In genomic region chr12:133080051-133080618, GRCh38 we compare ENCODE assay signal across 1 cellular context.
A peak's percentile ranks its signal among the peaks of the same experiment; 100 is the strongest.
TF ChIP-seq lines count a peak whose summit lies in the region.

No MANE protein-coding gene starts in this region.

TF ChIP-seq in HepG2, 621 proteins besides CTCF, POLR2A, EP300 and RAD21 (continued from another document and continues in another):
- TF ChIP-seq CEBPZ (IDR thresholded peaks at IDR 0.05; ENCODE audit: low read length): no peak
- TF ChIP-seq ELK4 (CRISPR knock-in tag; IDR thresholded peaks at IDR 0.05; ENCODE audit: borderline replicate concordance): peak; percentile 87; the same call in 1 of the 2 replicates
- TF ChIP-seq RELA (CRISPR knock-in tag; IDR thresholded peaks at IDR 0.05): no peak; the same call in 1 of the 2 replicates
- no peak for TF ChIP-seq KMT2A (CRISPR knock-in tag; IDR thresholded peaks at IDR 0.05)
- no peak; the same call in 1 of the 2 replicates for TF ChIP-seq ETS1 (CRISPR knock-in tag; IDR thresholded peaks at IDR 0.05)
- TF ChIP-seq ZNF329 (CRISPR knock-in tag; IDR thresholded peaks at IDR 0.05; ENCODE audit: low read depth): no peak
- TF ChIP-seq ZNF264 (CRISPR knock-in tag; IDR thresholded peaks at IDR 0.05): peak; percentile 59; the same call in 1 of the 2 replicates
- TF ChIP-seq MAF1 (CRISPR knock-in tag; IDR thresholded peaks at IDR 0.05; ENCODE audit: borderline replicate concordance): no peak; the same call in 1 of the 2 replicates
- no peak for TF ChIP-seq E2F5 (CRISPR knock-in tag; conservative IDR thresholded peaks at IDR 0.05)
- peak; percentile 52; the same call in 1 of the 2 replicates for TF ChIP-seq NKX3-1 (CRISPR knock-in tag; IDR thresholded peaks at IDR 0.05)
- no peak for TF ChIP-seq MAZ (IDR thresholded peaks at IDR 0.05; ENCODE audit: borderline replicate concordance, low read depth, low read length)
- TF ChIP-seq MAZ (CRISPR knock-in tag; IDR thresholded peaks at IDR 0.05; ENCODE audit: low read depth): peak; percentile 72; the same call in 1 of the 2 replicates
- TF ChIP-seq MAFK (conservative IDR thresholded peaks at IDR 0.05 in 1 of 2, IDR thresholded peaks at IDR 0.05 in 1 of 2; ENCODE audit: low read length in 2 of 2): no peak
- no peak for TF ChIP-seq ZNF496 (CRISPR knock-in tag; IDR thresholded peaks at IDR 0.05; ENCODE audit: insufficient replicate concordance)
- no peak for TF ChIP-seq ZNF724P (CRISPR knock-in tag; IDR thresholded peaks at IDR 0.05; ENCODE audit: borderline replicate concordance)
- TF ChIP-seq ZNF629 (CRISPR knock-in tag; conservative IDR thresholded peaks at IDR 0.05): no peak
- TF ChIP-seq CEBPG (CRISPR knock-in tag; IDR thresholded peaks at IDR 0.05): peak; percentile 2; the same call in 1 of the 2 replicates
- TF ChIP-seq ZNF549 (CRISPR knock-in tag; IDR thresholded peaks at IDR 0.05): no peak
- peak; percentile 79 for TF ChIP-seq ETV5 (CRISPR knock-in tag; IDR thresholded peaks at IDR 0.05; ENCODE audit: borderline replicate concordance)
- peak; percentile 83; the same call in 1 of the 2 replicates for TF ChIP-seq ZFP91 (CRISPR knock-in tag; IDR thresholded peaks at IDR 0.05; ENCODE audit: borderline replicate concordance)
- no peak; the same call in 1 of the 2 replicates for TF ChIP-seq IRF9 (CRISPR knock-in tag; IDR thresholded peaks at IDR 0.05; ENCODE audit: borderline replicate concordance)
- 0 out of 2 replicates have a peak, but pooled peaks have one; percentile 14 for TF ChIP-seq TBX2 (CRISPR knock-in tag; IDR thresholded peaks at IDR 0.05; ENCODE audit: borderline replicate concordance)
- TF ChIP-seq MTA3 (CRISPR knock-in tag; IDR thresholded peaks at IDR 0.05): no peak
- peak; percentile 33; the same call in 1 of the 2 replicates for TF ChIP-seq KDM2A (CRISPR knock-in tag; IDR thresholded peaks at IDR 0.05; ENCODE audit: borderline replicate concordance, low read depth)
- TF ChIP-seq TAF15 (IDR thresholded peaks at IDR 0.05; ENCODE audit: low read depth, low read length, poor library complexity, severe bottlenecking): no peak
- TF ChIP-seq PHF5A (CRISPR knock-in tag; IDR thresholded peaks at IDR 0.05; ENCODE audit: low read depth, unreplicated experiment): no peak
- no peak for TF ChIP-seq KDM1A (CRISPR knock-in tag; IDR thresholded peaks at IDR 0.05)
- no peak for TF ChIP-seq ZBTB34 (CRISPR knock-in tag; IDR thresholded peaks at IDR 0.05)
- no peak for TF ChIP-seq ZNF768 (CRISPR knock-in tag; IDR thresholded peaks at IDR 0.05)
- TF ChIP-seq THYN1 (CRISPR knock-in tag; IDR thresholded peaks at IDR 0.05; ENCODE audit: borderline replicate concordance, low read depth): no peak
- TF ChIP-seq RBFOX2 (IDR thresholded peaks at IDR 0.05; ENCODE audit: low read depth, low read length): no peak
- TF ChIP-seq SMARCC2 (IDR thresholded peaks at IDR 0.05): no peak
- no peak for TF ChIP-seq DDIT3 (CRISPR knock-in tag; IDR thresholded peaks at IDR 0.05)
- TF ChIP-seq HNF4G (IDR thresholded peaks at IDR 0.05; ENCODE audit: borderline replicate concordance, low read depth, low read length): no peak
- no peak for TF ChIP-seq HNF4G (CRISPR knock-in tag; IDR thresholded peaks at IDR 0.05; ENCODE audit: borderline replicate concordance, low read depth)
- no peak; a peak in 1 of 4 replicates for TF ChIP-seq HMGXB4 (CRISPR knock-in tag; IDR thresholded peaks at IDR 0.05; ENCODE audit: borderline replicate concordance in 1 of 2, low read depth in 1 of 2)
- TF ChIP-seq DNMT3B (CRISPR knock-in tag; conservative IDR thresholded peaks at IDR 0.05): no peak
- no peak for TF ChIP-seq ZNF737 (CRISPR knock-in tag; IDR thresholded peaks at IDR 0.05; ENCODE audit: borderline replicate concordance)
- no peak for TF ChIP-seq ZNF101 (CRISPR knock-in tag; IDR thresholded peaks at IDR 0.05; ENCODE audit: borderline replicate concordance, low read depth)
- TF ChIP-seq ZNF891 (CRISPR knock-in tag; IDR thresholded peaks at IDR 0.05): no peak
- no peak for TF ChIP-seq HIC2 (CRISPR knock-in tag; IDR thresholded peaks at IDR 0.05; ENCODE audit: low read depth)
- peak; percentile 64; the same call in 1 of the 2 replicates for TF ChIP-seq ZNF572 (CRISPR knock-in tag; IDR thresholded peaks at IDR 0.05)
- TF ChIP-seq CBX5 (CRISPR knock-in tag; IDR thresholded peaks at IDR 0.05; ENCODE audit: borderline replicate concordance): peak; percentile 83; the same call in 1 of the 2 replicates
- TF ChIP-seq ZNF652 (CRISPR knock-in tag; IDR thresholded peaks at IDR 0.05; ENCODE audit: borderline replicate concordance, low read depth): no peak
- TF ChIP-seq TOPORS (CRISPR knock-in tag; IDR thresholded peaks at IDR 0.05): no peak
